In the genomic region with DNA sequence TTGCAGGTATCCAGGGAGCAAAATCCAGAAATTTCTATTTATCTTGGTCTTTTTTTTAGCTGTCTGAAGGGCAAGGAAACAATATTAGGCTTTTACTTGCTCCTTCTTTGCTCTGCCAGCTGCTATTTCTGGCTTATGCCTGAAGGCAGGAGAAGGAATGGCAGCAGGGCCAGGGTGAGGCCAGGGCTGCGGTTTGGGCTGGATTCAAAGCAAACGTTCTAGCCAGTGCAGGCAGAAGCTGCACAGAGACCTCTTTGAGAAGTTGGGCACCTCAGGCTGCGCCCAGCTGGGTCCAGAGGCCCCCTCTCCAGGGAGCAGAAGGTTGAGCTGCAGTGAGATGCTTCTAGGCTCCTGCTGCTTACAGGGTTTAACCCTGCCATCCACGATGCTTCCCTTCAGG, we compare ENCODE assay signal across 27 cellular contexts.
DNase-seq lines count a peak whose midpoint lies in the region; ATAC-seq, FAIRE-seq and TF ChIP-seq lines count a peak whose summit lies in the region.
"Had no signal": no experiment of that assay in that cellular context is flagged by ENCODE, and none has a peak within 500 bp of the region (broad histone marks: within the 10 kb centered on the region; RNA-seq: fewer than 3 reads in every experiment).

No MANE protein-coding gene starts in this region.

- H3K79me2 ChIP-seq in H1 (ENCODE audit: control insufficient read depth in 1 of 2, insufficient read depth in 2 of 2, low read length in 2 of 2) = peaks cover 0 to 20% of the 10 kb centered on the region in 2 experiments; a peak in 2 of 4 replicates

- H2BK5ac ChIP-seq in H1 (ENCODE audit: low read depth, low read length) = no peak overlapping the region

- H2BK15ac ChIP-seq in H1 (ENCODE audit: low read length) = 0 out of 2 replicates have a peak overlapping the region, but pooled peaks have one; percentile 8

- no peaks in the 10 kb centered on the region for H4K20me1 ChIP-seq in H1 (replicated peaks in 1 of 2; ENCODE audit: control insufficient read depth in 1 of 2, insufficient read depth in 2 of 2, low read length in 2 of 2)
- H4K20me1 ChIP-seq: BLaER1 treated with 17β-estradiol and CSF1 and Interleukin-3, amounts not matched to agents 10 nM and 100 nM had no signal

- 94% methylated on average over 4 of the region's 4 CpGs; no CpG with 5 or more reads in 1 of the 2 experiments for WGBS in H1 (ENCODE audit: extremely low coverage in 1 of 2, insufficient coverage in 1 of 2, insufficient read length in 1 of 2, insufficient replicate concordance in 2 of 2, low coverage in 1 of 2, low lambda C conversion rate in 2 of 2, missing lambda C conversion rate in 1 of 2), 2 experiments
- WGBS in prostate gland = 33% methylated on average over 4 of the region's 4 CpGs

- H3K4me1 ChIP-seq in H1 (replicated peaks in 1 of 4; ENCODE audit: control insufficient read depth in 3 of 4, insufficient read depth in 4 of 4, low read length in 3 of 4) = peaks cover 0 to 13% (median 7%) of the 10 kb centered on the region in 4 experiments; a peak in 6 of 7 replicates
- H3K4me1 ChIP-seq in prostate gland (replicated peaks) = no peaks in the 10 kb centered on the region
- H3K4me1 ChIP-seq: BLaER1 treated with 17β-estradiol and CSF1 and Interleukin-3, amounts not matched to agents 10 nM and 100 nM; Peyer's patch had no signal

- no peak overlapping the region for H3K14ac ChIP-seq in H1 (ENCODE audit: insufficient read length)

- no peaks in the 10 kb centered on the region for H3K36me3 ChIP-seq in MG63
- peaks cover 0 to 6% (median 0%) of the 10 kb centered on the region in 4 experiments; a peak in 1 of 8 replicates for H3K36me3 ChIP-seq in H1 (ENCODE audit: control insufficient read depth in 2 of 4, insufficient read depth in 4 of 4, low read length in 3 of 4)
- no peaks in the 10 kb centered on the region for H3K36me3 ChIP-seq in prostate gland
- H3K36me3 ChIP-seq: BLaER1 treated with 17β-estradiol and CSF1 and Interleukin-3, amounts not matched to agents 10 nM and 100 nM; Peyer's patch had no signal

- no peak overlapping the region for H4K8ac ChIP-seq in H1 (ENCODE audit: extremely low read depth, insufficient read depth, low read length)

- H3K23ac ChIP-seq in H1 (ENCODE audit: insufficient read length) = no peak overlapping the region

- CTCF ChIA-PET in H1 (lab: Charles Lee; ENCODE audit: partially characterized antibody) = interaction anchor here (0.6 to 2.0 kb wide), 5 partner anchors 53 to 1810 kb away, joined by 3 to 9 read pairs (median 3); no protein-coding TSS in a partner anchor
- CTCF ChIA-PET in activated CD4-positive, alpha-beta T cell treated with anti-CD3 and anti-CD28 coated beads, Interleukin-2, amount 10 ng/mL, durations not matched to agents 7 days and 5 days (lab: Charles Lee) = no interaction called here

- TF ChIP-seq EP300 in H1 (IDR thresholded peaks at IDR 0.05; ENCODE audit: borderline replicate concordance in 1 of 2, low read depth in 2 of 2, low read length in 2 of 2) = no peak

- intact Hi-C loops in prostate gland (cut with DNase I) = no loop called here

- no peaks in the 10 kb centered on the region for H3K36me3 Mint-ChIP-seq in activated CD4-positive, alpha-beta T cell treated with anti-CD3 and anti-CD28 coated beads, Interleukin-2, amount 10 ng/mL, durations not matched to agents 7 days and 5 days (ENCODE audit: low read depth)
- H3K36me3 Mint-ChIP-seq: activated naive CD4-positive, alpha-beta T cell treated with anti-CD3 and anti-CD28 coated beads, Interleukin-2, amount 50 U/mL, for 24 hours; naive B cell had no signal

- TF ChIP-seq POLR2A in H1 (IDR thresholded peaks at IDR 0.05; ENCODE audit: control extremely low read depth in 1 of 2, low read depth in 2 of 2, low read length in 2 of 2) (no peak), prostate gland (IDR thresholded peaks at IDR 0.05) (no peak)

- H3K9ac ChIP-seq in H1 (replicated peaks in 1 of 4; ENCODE audit: extremely low read depth in 1 of 4, low read depth in 3 of 4, low read length in 3 of 4) = no peak overlapping the region
- H3K9ac ChIP-seq: BLaER1 treated with 17β-estradiol and CSF1 and Interleukin-3, amounts not matched to agents 10 nM and 100 nM had no signal

- H2BK120ac ChIP-seq in H1 (replicated peaks; ENCODE audit: low read depth, low read length) = no peak overlapping the region

- H3K79me1 ChIP-seq in H1 (ENCODE audit: low read depth, low read length) = 0 out of 2 replicates have a peak, but pooled peaks cover 3% of the 10 kb centered on the region

- no peak overlapping the region for H2AFZ ChIP-seq in H1 (ENCODE audit: low read length)

- H3K9me3 Mint-ChIP-seq in activated CD4-positive, alpha-beta T cell treated with anti-CD3 and anti-CD28 coated beads, Interleukin-2, amount 10 ng/mL, durations not matched to agents 7 days and 5 days = no peaks in the 10 kb centered on the region
- H3K9me3 Mint-ChIP-seq: activated CD4-positive, alpha-beta T cell treated with anti-CD3 and anti-CD28 coated beads, Interleukin-2, amount 10 ng/mL, durations not matched to agents 24 days and 14 days; activated naive CD4-positive, alpha-beta T cell treated with anti-CD3 and anti-CD28 coated beads, Interleukin-2, amount 50 U/mL, for 24 hours; activated T-helper 1 cell treated with anti-CD3 and anti-CD28 coated beads, Interleukin-12 subunit alpha, Interleukin-12 subunit beta, Interleukin-2, Interleukin-4 antibody, amounts not matched to agents 30 ng/mL and 10 ng/mL and 1 ng/mL, durations not matched to agents 14 hours and 24 hours and 36 hours had no signal

- no peak overlapping the region for H3K18ac ChIP-seq in H1 (ENCODE audit: extremely low read depth, low read length)

- H3K23me2 ChIP-seq in H1 (ENCODE audit: low read depth, low read length) = no peaks in the 10 kb centered on the region

- no peaks in the 10 kb centered on the region for H3K27me3 Mint-ChIP-seq in activated CD4-positive, alpha-beta T cell treated with anti-CD3 and anti-CD28 coated beads, Interleukin-2, amount 10 ng/mL, durations not matched to agents 7 days and 5 days
- H3K27me3 Mint-ChIP-seq: activated CD4-positive, alpha-beta T cell treated with anti-CD3 and anti-CD28 coated beads, Interleukin-2, amount 10 ng/mL, durations not matched to agents 24 days and 14 days; activated naive CD4-positive, alpha-beta T cell treated with anti-CD3 and anti-CD28 coated beads, Interleukin-2, amount 50 U/mL, for 24 hours; naive B cell had no signal

- no peaks in the 10 kb centered on the region for H3K9me3 ChIP-seq in MG63
- no peaks in the 10 kb centered on the region for H3K9me3 ChIP-seq in H1 (ENCODE audit: insufficient read depth in 2 of 2, low read depth in 1 of 2, low read length in 1 of 2)
- H3K9me3 ChIP-seq in prostate gland = no peaks in the 10 kb centered on the region
- H3K9me3 ChIP-seq: BLaER1 treated with 17β-estradiol and CSF1 and Interleukin-3, amounts not matched to agents 10 nM and 100 nM; Peyer's patch had no signal

- no peak overlapping the region for H3K56ac ChIP-seq in H1 (replicated peaks; ENCODE audit: insufficient read length, low read depth, low read length)

- no peak overlapping the region for H3K4me3 Mint-ChIP-seq in activated CD4-positive, alpha-beta T cell treated with anti-CD3 and anti-CD28 coated beads, Interleukin-2, amount 10 ng/mL, durations not matched to agents 7 days and 5 days
- H3K4me3 Mint-ChIP-seq: activated CD4-positive, alpha-beta T cell treated with anti-CD3 and anti-CD28 coated beads, Interleukin-2, amount 10 ng/mL, durations not matched to agents 24 days and 14 days; activated naive CD4-positive, alpha-beta T cell treated with anti-CD3 and anti-CD28 coated beads, Interleukin-2, amount 50 U/mL, for 24 hours; activated T-helper 1 cell treated with anti-CD3 and anti-CD28 coated beads, Interleukin-12 subunit alpha, Interleukin-12 subunit beta, Interleukin-2, Interleukin-4 antibody, amounts not matched to agents 30 ng/mL and 10 ng/mL and 1 ng/mL, durations not matched to agents 14 hours and 24 hours and 36 hours; naive B cell; T-helper 17 cell had no signal

- ATAC-seq in GM19035 (IDR thresholded peaks at IDR 0.05; ENCODE audit: unreplicated experiment) = no peak
- ATAC-seq: esophagus mucosa, T-helper 17 cell had no signal

- H3K27ac Mint-ChIP-seq in activated CD4-positive, alpha-beta T cell treated with anti-CD3 and anti-CD28 coated beads, Interleukin-2, amount 10 ng/mL, durations not matched to agents 7 days and 5 days = no peak overlapping the region
- H3K27ac Mint-ChIP-seq: activated CD4-positive, alpha-beta T cell treated with anti-CD3 and anti-CD28 coated beads, Interleukin-2, amount 10 ng/mL, durations not matched to agents 24 days and 14 days; activated naive CD4-positive, alpha-beta T cell treated with anti-CD3 and anti-CD28 coated beads, Interleukin-2, amount 50 U/mL, for 24 hours; activated T-helper 1 cell treated with anti-CD3 and anti-CD28 coated beads, Interleukin-12 subunit alpha, Interleukin-12 subunit beta, Interleukin-2, Interleukin-4 antibody, amounts not matched to agents 30 ng/mL and 10 ng/mL and 1 ng/mL, durations not matched to agents 14 hours and 24 hours and 36 hours; naive B cell; T-helper 17 cell had no signal

- no peaks in the 10 kb centered on the region for H3K4me1 Mint-ChIP-seq in activated CD4-positive, alpha-beta T cell treated with anti-CD3 and anti-CD28 coated beads, Interleukin-2, amount 10 ng/mL, durations not matched to agents 7 days and 5 days
- H3K4me1 Mint-ChIP-seq: activated CD4-positive, alpha-beta T cell treated with anti-CD3 and anti-CD28 coated beads, Interleukin-2, amount 10 ng/mL, durations not matched to agents 24 days and 14 days; activated naive CD4-positive, alpha-beta T cell treated with anti-CD3 and anti-CD28 coated beads, Interleukin-2, amount 50 U/mL, for 24 hours; naive B cell; T-helper 17 cell had no signal

- H2BK12ac ChIP-seq in H1 (ENCODE audit: low read depth, low read length) = no peak overlapping the region

- no peak overlapping the region for H3K4me3 ChIP-seq in MG63
- no peak overlapping the region for H3K4me3 ChIP-seq in H1 (ENCODE audit: extremely low read depth in 1 of 4, insufficient read depth in 2 of 4, low read depth in 3 of 4, low read length in 4 of 4)
- H3K4me3 ChIP-seq in prostate gland = no peak overlapping the region
- H3K4me3 ChIP-seq: BLaER1 treated with 17β-estradiol and CSF1 and Interleukin-3, amounts not matched to agents 10 nM and 100 nM; Peyer's patch; SK-N-MC had no signal

- in situ Hi-C loops in KBM-7 (cut with MboI; ENCODE audit: low pct_unique_long_range_greater_than_20kb, low sequenced_read_pairs) = no loop called here

- no peak for TF ChIP-seq CTCF in H1 (IDR thresholded peaks at IDR 0.05; ENCODE audit: control extremely low read depth in 1 of 3, insufficient read depth in 1 of 3, low read depth in 1 of 3, low read length in 3 of 3)
- TF ChIP-seq CTCF in prostate gland (IDR thresholded peaks at IDR 0.05) = no peak

- H2BK20ac ChIP-seq in H1 (ENCODE audit: low read length) = no peak overlapping the region

- peak; percentile 23 for DNase-seq in Ammon's horn (ENCODE audit: low spot score)
- DNase-seq in MG63 = peak; percentile 78
- DNase-seq in H1 (ENCODE audit: low read depth in 1 of 2, low spot score in 2 of 2) = no peak
- DNase-seq in prostate gland (ENCODE audit: low spot score) = peak; percentile 65
- DNase-seq in KBM-7 = no peak
- DNase-seq in MV-4-11 (lab: John Stamatoyannopoulos, UW) = no peak
- no peak for DNase-seq in activated CD4-positive, alpha-beta T cell treated with anti-CD3 and anti-CD28 coated beads, Interleukin-2, amount 10 ng/mL, durations not matched to agents 7 days and 5 days
- DNase-seq: activated CD4-positive, alpha-beta T cell treated with anti-CD3 and anti-CD28 coated beads, Interleukin-2, amount 10 ng/mL, durations not matched to agents 24 days and 14 days; Calu3; effector CD4-positive, alpha-beta T cell; EL; Karpas-422; mesendoderm; naive B cell; NCI-H1105; NCI-H2029 treated with DMSO at 0.1 percent for 48 hours; NCI-H446 treated with DMSO at 0.1 percent for 48 hours; occipital lobe; Peyer's patch; T-helper 17 cell had no signal

- no peak overlapping the region for H4K91ac ChIP-seq in H1 (replicated peaks; ENCODE audit: insufficient read length, low read length)

- no peak overlapping the region for H4K5ac ChIP-seq in H1 (ENCODE audit: insufficient read length, low read depth, low read length)

- no peak for FAIRE-seq in H1 (lab: Jason Lieb, UNC)

- POLR2A ChIA-PET in H1 (lab: Charles Lee; ENCODE audit: partially characterized antibody) = interaction anchor here (1.9 kb wide), 1 partner anchor 10 kb away, joined by 7 read pairs; no protein-coding TSS in a partner anchor
- POLR2A ChIA-PET in activated CD4-positive, alpha-beta T cell treated with anti-CD3 and anti-CD28 coated beads, Interleukin-2, amount 10 ng/mL, durations not matched to agents 7 days and 5 days (lab: Charles Lee) = interaction anchor here (0.6 kb wide), 1 partner anchor 113 kb away, joined by 3 read pairs; no protein-coding TSS in a partner anchor

- H3K4ac ChIP-seq in H1 (replicated peaks; ENCODE audit: insufficient read length, low read depth, low read length) = no peak overlapping the region

- H3K27ac ChIP-seq in H1 (ENCODE audit: low read depth, low read length) = no peak overlapping the region
- H3K27ac ChIP-seq in prostate gland = peak overlapping the region in 1 of 2 donors; percentile 35
- H3K27ac ChIP-seq: BLaER1 treated with 17β-estradiol and CSF1 and Interleukin-3, amounts not matched to agents 10 nM and 100 nM; Peyer's patch; SK-N-MC; VCaP had no signal

- no peak overlapping the region for H3K4me2 ChIP-seq in H1 (ENCODE audit: insufficient read depth in 1 of 2, low read depth in 2 of 2, low read length in 2 of 2)
- H3K4me2 ChIP-seq: BLaER1 treated with 17β-estradiol and CSF1 and Interleukin-3, amounts not matched to agents 10 nM and 100 nM had no signal

- no peak overlapping the region for H2AK5ac ChIP-seq in H1 (ENCODE audit: low read depth, low read length)

- 0 out of 2 replicates have a peak, but pooled peaks cover 4% of the 10 kb centered on the region for H3K27me3 ChIP-seq in MG63
- H3K27me3 ChIP-seq in H1 (replicated peaks in 1 of 4; ENCODE audit: control insufficient read depth in 3 of 4, extremely low read depth in 1 of 4, insufficient read depth in 3 of 4, low read length in 3 of 4) = no peaks in the 10 kb centered on the region
- H3K27me3 ChIP-seq in prostate gland (replicated peaks; ENCODE audit: insufficient read depth) = no peaks in the 10 kb centered on the region
- H3K27me3 ChIP-seq: BLaER1 treated with 17β-estradiol and CSF1 and Interleukin-3, amounts not matched to agents 10 nM and 100 nM; Peyer's patch had no signal

- TF ChIP-seq RAD21 in H1 (IDR thresholded peaks at IDR 0.05 in 1 of 2, conservative IDR thresholded peaks at IDR 0.05 in 1 of 2; ENCODE audit: low read depth in 2 of 2, low read length in 2 of 2) = no peak

Comparison
In these comparisons a context has a peak if more than half of its experiments do, and no peak if none do; other contexts are left out.
1. DNase-seq: peak in Ammon's horn (single experiment), MG63 (single experiment) and prostate gland (single experiment); none in H1 (0 of 2), KBM-7 (single experiment), MV-4-11 (single experiment) and activated CD4-positive, alpha-beta T cell treated with anti-CD3 and anti-CD28 coated beads, Interleukin-2, amount 10 ng/mL, durations not matched to agents 7 days and 5 days (single experiment).